10 cellular contexts compared by ENCODE assay signal in genomic region chr11:49177936-49178335, GRCh38. TPM values are rescaled to one million over a fixed set of nuclear protein-coding genes. Genes with fewer than 3 reads are reported as not detected.
"Had no signal": no experiment of that assay in that cellular context is flagged by ENCODE, and none has a peak within 500 bp of the region (broad histone marks: within the 10 kb centered on the region; RNA-seq: fewer than 3 reads in every experiment).

No MANE protein-coding gene starts in this region.

RNA-seq across cellular contexts. Expression of gene FOLH1, which starts 30.5 kb away (rescaled TPM):
- total RNA-seq: activated CD4-positive, alpha-beta memory T cell treated with anti-CD3 and anti-CD28 coated beads, Interleukin-2, amount 10 ng/mL, durations not matched to agents 7 days and 5 days; activated CD4-positive, alpha-beta T cell treated with anti-CD3 and anti-CD28 coated beads, Interleukin-2, amount 10 ng/mL, durations not matched to agents 7 days and 5 days; activated naive CD8-positive, alpha-beta T cell treated with anti-CD3 and anti-CD28 coated beads, Interleukin-2, amount 10 ng/mL, durations not matched to agents 7 days and 5 days; ascending aorta; gastrocnemius medialis; naive thymus-derived CD4-positive, alpha-beta T cell; progenitor cell of endocrine pancreas; WTC11 had no signal
- polyA plus RNA-seq: mammary epithelial cell; naive thymus-derived CD4-positive, alpha-beta T cell; neural cell had no signal
